ENCODE assay signal across 20 cellular contexts in genomic region chr1:970242-970972, GRCh38. TPM values are rescaled to one million over a fixed set of nuclear protein-coding genes. Genes with fewer than 3 reads are reported as not detected.
DNase-seq lines count a peak whose midpoint lies in the region; ATAC-seq, FAIRE-seq and TF ChIP-seq lines count a peak whose summit lies in the region.
"Had no signal": no experiment of that assay in that cellular context is flagged by ENCODE, and none has a peak within 500 bp of the region (broad histone marks: within the 10 kb centered on the region; RNA-seq: fewer than 3 reads in every experiment).

No MANE protein-coding gene starts in this region.

- no peaks in the 10 kb centered on the region for H3K9me3 ChIP-seq in H1 (ENCODE audit: insufficient read depth in 2 of 2, low read depth in 1 of 2, low read length in 1 of 2)
- H3K9me3 ChIP-seq in ovary = no peaks in the 10 kb centered on the region
- H3K9me3 ChIP-seq in MG63 = no peaks in the 10 kb centered on the region
- H3K9me3 ChIP-seq: BLaER1 had no signal

- no peaks in the 10 kb centered on the region; the same call in 1 of the 2 replicates for H3K4me1 ChIP-seq in GM23338 (ENCODE audit: insufficient read depth)
- H3K4me1 ChIP-seq in H1 (replicated peaks in 1 of 4; ENCODE audit: control insufficient read depth in 3 of 4, insufficient read depth in 4 of 4, low read length in 3 of 4) = peaks cover 0 to 13% (median 7%) of the 10 kb centered on the region in 4 experiments; a peak in 5 of 7 replicates
- no peaks in the 10 kb centered on the region for H3K4me1 ChIP-seq in ovary (ENCODE audit: insufficient read depth)

- no peak overlapping the region for H2AK5ac ChIP-seq in H1 (ENCODE audit: low read depth, low read length)

- POLR2A ChIA-PET in H1 (lab: Charles Lee; ENCODE audit: partially characterized antibody) = interaction anchor here (0.8 to 1.4 kb wide), 5 partner anchors 9 to 64 kb away, joined by 3 to 5 read pairs (median 4); no protein-coding TSS in a partner anchor

- H3K4me3 Mint-ChIP-seq in GM23338 = peak overlapping the region; percentile 36; the same call in 1 of the 3 replicates
- H3K4me3 Mint-ChIP-seq: CD4-positive, alpha-beta memory T cell had no signal

- H3K4me3 ChIP-seq in GM23338 = peak overlapping the region; percentile 41; the same call in 1 of the 2 replicates
- peak overlapping the region in 3 of 4 experiments; percentile 22 to 50 (median 23); a peak in 6 of 8 replicates for H3K4me3 ChIP-seq in H1 (ENCODE audit: extremely low read depth in 1 of 4, insufficient read depth in 2 of 4, low read depth in 3 of 4, low read length in 4 of 4)
- no peak overlapping the region for H3K4me3 ChIP-seq in ovary
- H3K4me3 ChIP-seq in MG63 = no peak overlapping the region
- H3K4me3 ChIP-seq: BLaER1 had no signal

- no peak overlapping the region for H3K4ac ChIP-seq in H1 (replicated peaks; ENCODE audit: insufficient read length, low read depth, low read length)

- H2BK5ac ChIP-seq in H1 (ENCODE audit: low read depth, low read length) = no peak overlapping the region

- no peak overlapping the region for H4K8ac ChIP-seq in H1 (ENCODE audit: extremely low read depth, insufficient read depth, low read length)

- H4K20me1 ChIP-seq in GM23338 (replicated peaks; ENCODE audit: insufficient read depth) (0 out of 2 replicates have a peak, but pooled peaks cover 2% of the 10 kb centered on the region), H1 (replicated peaks in 1 of 2; ENCODE audit: control insufficient read depth in 1 of 2, insufficient read depth in 2 of 2, low read length in 2 of 2) (peaks cover 0 to 20% of the 10 kb centered on the region in 2 experiments)

- H3K27ac ChIP-seq in GM23338 (ENCODE audit: low read depth) = no peak overlapping the region
- no peak overlapping the region for H3K27ac ChIP-seq in H1 (ENCODE audit: low read depth, low read length)
- no peak overlapping the region for H3K27ac ChIP-seq in ovary
- H3K27ac ChIP-seq: BLaER1 had no signal

- no peak overlapping the region for H3K18ac ChIP-seq in H1 (ENCODE audit: extremely low read depth, low read length)

- CTCF ChIA-PET in H1 (lab: Charles Lee; ENCODE audit: partially characterized antibody) = interaction anchor here (0.8 to 7.0 kb wide), 7 partner anchors 13 to 94 kb away, joined by 3 to 53 read pairs (median 4); partner anchors contain the start of gene PERM1

- no peak overlapping the region for H3K9ac ChIP-seq in H1 (replicated peaks in 1 of 4; ENCODE audit: extremely low read depth in 1 of 4, low read depth in 3 of 4, low read length in 3 of 4)
- H3K9ac ChIP-seq: BLaER1 had no signal

- peaks cover 10% of the 10 kb centered on the region; the same call in 1 of the 2 replicates for H3K23me2 ChIP-seq in H1 (ENCODE audit: low read depth, low read length)

- 27% methylated on average over 25 of the region's 33 CpGs; no CpG with 5 or more reads in 1 of the 2 experiments for WGBS in H1 (ENCODE audit: extremely low coverage in 1 of 2, insufficient coverage in 1 of 2, insufficient read length in 1 of 2, insufficient replicate concordance in 2 of 2, low coverage in 1 of 2, low lambda C conversion rate in 2 of 2, missing lambda C conversion rate in 1 of 2), 2 experiments
- 7 to 20% (median 11%) methylated on average over 19 to 33 of the region's 33 CpGs for WGBS in ovary, 3 donors

- peak overlapping the region; percentile 71 for H3K4me2 ChIP-seq in GM23338
- H3K4me2 ChIP-seq in H1 (ENCODE audit: insufficient read depth in 1 of 2, low read depth in 2 of 2, low read length in 2 of 2) = peak overlapping the region; percentile 46 to 61
- H3K4me2 ChIP-seq: BLaER1 had no signal

- no peak overlapping the region for H2BK15ac ChIP-seq in H1 (ENCODE audit: low read length)

- no peak overlapping the region for H3K14ac ChIP-seq in H1 (ENCODE audit: insufficient read length)

- H3K9me3 Mint-ChIP-seq in GM23338 = no peaks in the 10 kb centered on the region
- H3K9me3 Mint-ChIP-seq: CD4-positive, alpha-beta memory T cell had no signal

- H2BK12ac ChIP-seq in H1 (ENCODE audit: low read depth, low read length) = no peak overlapping the region

- intact Hi-C loops in ovary (cut with DNase I) = no loop called here

- H3K23ac ChIP-seq in H1 (ENCODE audit: insufficient read length) = no peak overlapping the region

- no peak for TF ChIP-seq RAD21 in H1 (IDR thresholded peaks at IDR 0.05 in 1 of 2, conservative IDR thresholded peaks at IDR 0.05 in 1 of 2; ENCODE audit: low read depth in 2 of 2, low read length in 2 of 2)

- H3K56ac ChIP-seq in H1 (replicated peaks; ENCODE audit: insufficient read length, low read depth, low read length) = no peak overlapping the region

- TF ChIP-seq EP300 in H1 (IDR thresholded peaks at IDR 0.05; ENCODE audit: borderline replicate concordance in 1 of 2, low read depth in 2 of 2, low read length in 2 of 2) (no peak), ovary (IDR thresholded peaks at IDR 0.05) (no peak)

- no peaks in the 10 kb centered on the region for H3K9me2 ChIP-seq in GM23338 (ENCODE audit: insufficient read depth)

- no peak overlapping the region for H4K91ac ChIP-seq in H1 (replicated peaks; ENCODE audit: insufficient read length, low read length)

- no peaks in the 10 kb centered on the region; the same call in 1 of the 2 replicates for H3K79me1 ChIP-seq in H1 (ENCODE audit: low read depth, low read length)

- H3K4me1 Mint-ChIP-seq in GM23338 = no peaks in the 10 kb centered on the region; the same call in 2 of the 3 replicates

- TF ChIP-seq CTCF in GM23338 (conservative IDR thresholded peaks at IDR 0.05; ENCODE audit: low read depth in 2 of 2) (no peak), H1 (IDR thresholded peaks at IDR 0.05; ENCODE audit: control extremely low read depth in 1 of 3, insufficient read depth in 1 of 3, low read depth in 1 of 3, low read length in 3 of 3) (no peak), ovary (IDR thresholded peaks at IDR 0.05) (no peak)

- H3K27ac Mint-ChIP-seq in GM23338 = no peak overlapping the region

- H3K36me3 ChIP-seq in GM23338 (ENCODE audit: insufficient read depth) (no peaks in the 10 kb centered on the region), H1 (ENCODE audit: control insufficient read depth in 2 of 4, insufficient read depth in 4 of 4, low read length in 3 of 4) (no peaks in the 10 kb centered on the region; a peak in 2 of 8 replicates), ovary (no peaks in the 10 kb centered on the region), MG63 (no peaks in the 10 kb centered on the region; the same call in 1 of the 2 replicates)

- peaks cover 38% of the 10 kb centered on the region for H3K27me3 Mint-ChIP-seq in GM23338 (ENCODE audit: insufficient read depth, low read depth, poor library complexity)

- DNase-seq in DMS79 (lab: John Stamatoyannopoulos, UW) (peak; percentile 16), GM23338 (ENCODE audit: low spot score) (peak; percentile 71), H1 (ENCODE audit: low read depth in 1 of 2, low spot score in 2 of 2) (peak in 1 of 2 experiments; percentile 71), iPS-NIHi7 (ENCODE audit: extremely low spot score) (peak; percentile 61), ovary (no peak), MG63 (no peak)
- DNase-seq: Calu3; CD4-positive, alpha-beta memory T cell; DMS53; HCEC 1CT; KG1; MV-4-11; NCI-H1417 treated with DMSO at 0.1 percent for 48 hours; NCI-H1930; RPMI8226; T-helper 1 cell had no signal

- H2BK20ac ChIP-seq in H1 (ENCODE audit: low read length) = no peak overlapping the region

- peak; percentile 49 for ATAC-seq in GM23338
- ATAC-seq in HG03139 (IDR thresholded peaks at IDR 0.05; ENCODE audit: unreplicated experiment) = no peak

- H3K27me3 ChIP-seq in GM23338 (ENCODE audit: insufficient read depth) (peaks cover 40% of the 10 kb centered on the region), H1 (replicated peaks in 1 of 4; ENCODE audit: control insufficient read depth in 3 of 4, extremely low read depth in 1 of 4, insufficient read depth in 3 of 4, low read length in 3 of 4) (peaks cover 11 to 70% (median 53%) of the 10 kb centered on the region in 4 experiments), ovary (no peaks in the 10 kb centered on the region), MG63 (no peaks in the 10 kb centered on the region)

- H3K36me3 Mint-ChIP-seq in GM23338 (ENCODE audit: low read depth) = no peaks in the 10 kb centered on the region
- H3K36me3 Mint-ChIP-seq: CD4-positive, alpha-beta memory T cell had no signal

- H2AFZ ChIP-seq in GM23338 (no peak overlapping the region), H1 (ENCODE audit: low read length) (no peak overlapping the region)

- FAIRE-seq in H1 (lab: Jason Lieb, UNC) = no peak

- H3F3A ChIP-seq in GM23338 (replicated peaks; ENCODE audit: low read depth) = peaks cover 7% of the 10 kb centered on the region

- no peak overlapping the region for H4K5ac ChIP-seq in H1 (ENCODE audit: insufficient read length, low read depth, low read length)

- no peak for TF ChIP-seq POLR2A in H1 (IDR thresholded peaks at IDR 0.05; ENCODE audit: control extremely low read depth in 1 of 2, low read depth in 2 of 2, low read length in 2 of 2)
- no peak for TF ChIP-seq POLR2A in ovary (IDR thresholded peaks at IDR 0.05)

- H3K79me2 ChIP-seq in GM23338 (replicated peaks; ENCODE audit: insufficient read depth) (no peaks in the 10 kb centered on the region), H1 (ENCODE audit: control insufficient read depth in 1 of 2, insufficient read depth in 2 of 2, low read length in 2 of 2) (peaks cover 0 to 3% of the 10 kb centered on the region in 2 experiments; a peak in 1 of 4 replicates)

- H2BK120ac ChIP-seq in H1 (replicated peaks; ENCODE audit: low read depth, low read length) = no peak overlapping the region

RNA-seq across cellular contexts. Expression of gene PLEKHN1, which starts 4.1 kb away (rescaled TPM):
- total RNA-seq in GM23338 (2014; rRNA removed; shearing (Covaris generic)) = 2.2 and 3.3 TPM in 2 replicates
- polyA plus RNA-seq in GM23338 (2016; fragmentation: Nextera tagmentation; extraction: Ambion mirVana) = 0.94 and 1.4 TPM in 2 replicates
- total RNA-seq in H1 (2021; fragmentation: NEBNext Ultra II Directional; extraction: Animal tissue kit (Norgen Biotek cat#: 25700)) = 1.5 TPM in 2 replicates
- 0.39 and 1.2 TPM in 2 replicates for polyA plus RNA-seq in H1 (2011; rRNA removed)
- polyA plus RNA-seq in H1 (2011; cell fraction: cytosol; rRNA removed) = 0.65 TPM
- polyA plus RNA-seq in H1 (2011; cell fraction: nucleus; rRNA removed) = 4.0 TPM
- polyA plus RNA-seq in H1 (2012, experiment 1 of 2) = 0.94 to 1.3 TPM (median 1.00 TPM) in 4 replicates
- polyA plus RNA-seq in H1 (2012, experiment 2 of 2) = 0.51 TPM
- 1.1 TPM for polyA plus RNA-seq in H1 (2013, experiment 1 of 2)
- 1.3 TPM for polyA plus RNA-seq in H1 (2013, experiment 2 of 2)
- 0.06 and 0.10 TPM in 2 replicates for polyA minus RNA-seq in H1 (2011; rRNA and poly(A)+ RNA removed)
- polyA minus RNA-seq in H1 (2011; cell fraction: cytosol; rRNA and poly(A)+ RNA removed) = 0.88 TPM
- polyA minus RNA-seq in H1 (2011; cell fraction: nucleus; rRNA and poly(A)+ RNA removed) = 1.3 TPM
- under 1 TPM in 5 of 7 donors, not detected in 2; 0.12 to 0.34 (median 0.20) TPM for total RNA-seq in ovary
- polyA plus RNA-seq in ovary = under 1 TPM in 1 of 2 donors, not detected in 1; 0.10 TPM
- total RNA-seq in MG63 (2014; rRNA removed; shearing (Covaris generic); ENCODE audit: low replicate concordance) = 0.56 TPM in 1 of 2 replicates, not detected in the other
- total RNA-seq: A673 had no signal

RNA-seq across cellular contexts. Expression of gene KLHL17, which starts 10.0 kb away (rescaled TPM):
- 27.8 and 37.1 TPM in 2 replicates for total RNA-seq in GM23338 (2014; rRNA removed; shearing (Covaris generic))
- polyA plus RNA-seq in GM23338 (2016; fragmentation: Nextera tagmentation; extraction: Ambion mirVana) (16.5 and 17.8 TPM in 2 replicates), H1 (2011; rRNA removed) (36.1 and 62.3 TPM in 2 replicates), ovary (1 to 10 TPM in 1 of 2 donors, under 1 TPM in 1; 0.13 to 2.2 TPM)
- 30.1 and 32.6 TPM in 2 replicates for total RNA-seq in H1 (2021; fragmentation: NEBNext Ultra II Directional; extraction: Animal tissue kit (Norgen Biotek cat#: 25700))
- 40.0 TPM for polyA plus RNA-seq in H1 (2011; cell fraction: cytosol; rRNA removed)
- polyA plus RNA-seq in H1 (2011; cell fraction: nucleus; rRNA removed) = 508 TPM
- 23.1 to 39.3 TPM (median 34.1 TPM) in 4 replicates for polyA plus RNA-seq in H1 (2012, experiment 1 of 2)
- 21.6 TPM for polyA plus RNA-seq in H1 (2012, experiment 2 of 2)
- polyA plus RNA-seq in H1 (2013, experiment 1 of 2) = 30.7 TPM
- polyA plus RNA-seq in H1 (2013, experiment 2 of 2) = 26.7 TPM
- polyA minus RNA-seq in H1 (2011; rRNA and poly(A)+ RNA removed) = 5.8 and 7.8 TPM in 2 replicates
- polyA minus RNA-seq in H1 (2011; cell fraction: cytosol; rRNA and poly(A)+ RNA removed) = 14.6 TPM
- 47.3 TPM for polyA minus RNA-seq in H1 (2011; cell fraction: nucleus; rRNA and poly(A)+ RNA removed)
- total RNA-seq in ovary = 1 to 10 TPM; 1.5 to 6.7 (median 2.1) TPM
- 6.7 and 14.7 TPM in 2 replicates for total RNA-seq in MG63 (2014; rRNA removed; shearing (Covaris generic); ENCODE audit: low replicate concordance)

RNA-seq across cellular contexts. Expression of gene NOC2L, which starts 11.4 kb away (rescaled TPM):
- 123 and 125 TPM in 2 replicates for total RNA-seq in GM23338 (2014; rRNA removed; shearing (Covaris generic))
- polyA plus RNA-seq in GM23338 (2016; fragmentation: Nextera tagmentation; extraction: Ambion mirVana) = 79.3 and 89.0 TPM in 2 replicates
- 130 TPM in 2 replicates for total RNA-seq in H1 (2021; fragmentation: NEBNext Ultra II Directional; extraction: Animal tissue kit (Norgen Biotek cat#: 25700))
- 74.7 and 115 TPM in 2 replicates for polyA plus RNA-seq in H1 (2011; rRNA removed)
- polyA plus RNA-seq in H1 (2011; cell fraction: cytosol; rRNA removed) = 102 TPM
- polyA plus RNA-seq in H1 (2011; cell fraction: nucleus; rRNA removed) = 134 TPM
- polyA plus RNA-seq in H1 (2012, experiment 1 of 2) = 82.3 to 121 TPM (median 117 TPM) in 4 replicates
- polyA plus RNA-seq in H1 (2012, experiment 2 of 2) = 111 TPM
- 70.9 TPM for polyA plus RNA-seq in H1 (2013, experiment 1 of 2)
- 66.0 TPM for polyA plus RNA-seq in H1 (2013, experiment 2 of 2)
- 83.7 and 85.6 TPM in 2 replicates for polyA minus RNA-seq in H1 (2011; rRNA and poly(A)+ RNA removed)
- polyA minus RNA-seq in H1 (2011; cell fraction: cytosol; rRNA and poly(A)+ RNA removed) = 73.3 TPM
- 46.5 TPM for polyA minus RNA-seq in H1 (2011; cell fraction: nucleus; rRNA and poly(A)+ RNA removed)
- total RNA-seq in ovary = 10 to 100 TPM; 17.8 to 55.2 (median 46.3) TPM
- polyA plus RNA-seq in ovary = 10 to 100 TPM; 23.8 to 33.9 TPM
- total RNA-seq in MG63 (2014; rRNA removed; shearing (Covaris generic); ENCODE audit: low replicate concordance) = 176 and 277 TPM in 2 replicates

RNA-seq across cellular contexts. Expression of gene PERM1, which starts 11.5 kb away (rescaled TPM):
- not detected in 2 replicates for total RNA-seq in GM23338 (2014; rRNA removed; shearing (Covaris generic))
- polyA plus RNA-seq in GM23338 (2016; fragmentation: Nextera tagmentation; extraction: Ambion mirVana) = 0.66 and 1.1 TPM in 2 replicates
- not detected in 2 replicates for total RNA-seq in H1 (2021; fragmentation: NEBNext Ultra II Directional; extraction: Animal tissue kit (Norgen Biotek cat#: 25700))
- not detected in 2 replicates for polyA plus RNA-seq in H1 (2011; rRNA removed)
- not detected for polyA plus RNA-seq in H1 (2011; cell fraction: cytosol; rRNA removed)
- polyA plus RNA-seq in H1 (2011; cell fraction: nucleus; rRNA removed) = not detected
- 0.30 to 0.90 TPM (median 0.58 TPM) in 4 replicates for polyA plus RNA-seq in H1 (2012, experiment 1 of 2)
- polyA plus RNA-seq in H1 (2012, experiment 2 of 2) = 0.20 TPM
- polyA plus RNA-seq in H1 (2013, experiment 1 of 2) = not detected
- polyA plus RNA-seq in H1 (2013, experiment 2 of 2) = not detected
- polyA minus RNA-seq in H1 (2011; rRNA and poly(A)+ RNA removed) = not detected in 2 replicates
- not detected for polyA minus RNA-seq in H1 (2011; cell fraction: cytosol; rRNA and poly(A)+ RNA removed)
- polyA minus RNA-seq in H1 (2011; cell fraction: nucleus; rRNA and poly(A)+ RNA removed) = not detected
- under 1 TPM in 4 of 7 donors, not detected in 3; 0.07 to 0.32 (median 0.22) TPM for total RNA-seq in ovary
- polyA plus RNA-seq in ovary = under 1 TPM in 1 of 2 donors, not detected in 1; 0.34 TPM
- 0.13 TPM in 1 of 2 replicates, not detected in the other for total RNA-seq in MG63 (2014; rRNA removed; shearing (Covaris generic); ENCODE audit: low replicate concordance)
- total RNA-seq: A673; Calu3; CD4-positive, alpha-beta memory T cell; NCI-H460 had no signal

RNA-seq across cellular contexts. Expression of gene HES4, which starts 29.5 kb away (rescaled TPM):
- total RNA-seq in GM23338 (2014; rRNA removed; shearing (Covaris generic)) = 2.3 and 4.8 TPM in 2 replicates
- polyA plus RNA-seq in GM23338 (2016; fragmentation: Nextera tagmentation; extraction: Ambion mirVana) (6.7 and 7.9 TPM in 2 replicates), H1 (2011; rRNA removed) (3.5 and 12.8 TPM in 2 replicates), ovary (1 to 10 TPM in 1 of 2 donors, not detected in 1; 8.4 TPM)
- 1.2 and 2.8 TPM in 2 replicates for total RNA-seq in H1 (2021; fragmentation: NEBNext Ultra II Directional; extraction: Animal tissue kit (Norgen Biotek cat#: 25700))
- polyA plus RNA-seq in H1 (2011; cell fraction: cytosol; rRNA removed) = 8.3 TPM
- 14.5 TPM for polyA plus RNA-seq in H1 (2011; cell fraction: nucleus; rRNA removed)
- polyA plus RNA-seq in H1 (2012, experiment 1 of 2) = 1.1 to 1.7 TPM (median 1.3 TPM) in 3 of 4 replicates, not detected in the other
- polyA plus RNA-seq in H1 (2012, experiment 2 of 2) = 0.43 TPM
- 3.8 TPM for polyA plus RNA-seq in H1 (2013, experiment 1 of 2)
- 3.2 TPM for polyA plus RNA-seq in H1 (2013, experiment 2 of 2)
- not detected in 2 replicates for polyA minus RNA-seq in H1 (2011; rRNA and poly(A)+ RNA removed)
- polyA minus RNA-seq in H1 (2011; cell fraction: cytosol; rRNA and poly(A)+ RNA removed) = 4.5 TPM
- 3.4 TPM for polyA minus RNA-seq in H1 (2011; cell fraction: nucleus; rRNA and poly(A)+ RNA removed)
- total RNA-seq in ovary = 10 to 100 TPM in 3 of 7 donors, 1 to 10 TPM in 4; 4.5 to 76.2 (median 6.1) TPM
- 17.6 and 25.5 TPM in 2 replicates for total RNA-seq in MG63 (2014; rRNA removed; shearing (Covaris generic); ENCODE audit: low replicate concordance)
- total RNA-seq: CD4-positive, alpha-beta memory T cell had no signal

Comparison
In these comparisons a context has a peak if more than half of its experiments do, and no peak if none do; other contexts are left out.
1. DNase-seq: peak in DMS79 (single experiment), GM23338 (single experiment) and iPS-NIHi7 (single experiment); none in ovary (0 of 5) and MG63 (single experiment).
2. H3K4me3 ChIP-seq: peak in GM23338 (single experiment) and H1 (3 of 4); none in ovary (single experiment) and MG63 (single experiment).